ENCODE assay signal across 26 cellular contexts in the genomic region with DNA sequence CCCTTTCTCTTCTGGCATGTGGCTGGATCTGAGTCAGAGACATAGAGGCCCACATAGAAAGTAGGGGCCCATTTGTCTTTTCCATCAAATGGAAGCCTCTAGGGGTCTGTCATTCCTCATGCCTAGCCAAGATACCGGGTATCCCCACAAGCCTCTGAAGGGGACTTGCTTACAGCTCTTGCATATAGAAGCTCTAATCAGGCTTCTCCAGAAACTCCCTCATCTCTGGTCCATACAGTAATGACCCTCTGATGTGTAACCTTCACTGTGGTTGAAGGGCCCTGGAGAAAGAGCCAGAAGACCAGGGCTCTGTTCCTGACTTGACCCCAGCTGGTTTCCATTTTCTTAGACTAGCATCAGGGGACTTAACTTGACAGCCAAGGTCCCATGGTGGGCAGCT.
DNase-seq lines count a peak whose midpoint lies in the region; ATAC-seq, FAIRE-seq and TF ChIP-seq lines count a peak whose summit lies in the region.
"Had no signal": no experiment of that assay in that cellular context is flagged by ENCODE, and none has a peak within 500 bp of the region (broad histone marks: within the 10 kb centered on the region; RNA-seq: fewer than 3 reads in every experiment).

No MANE protein-coding gene starts in this region.

- H3K9me3 ChIP-seq in K562 (replicated peaks; ENCODE audit: control insufficient read depth, insufficient read depth, low read depth, low read length) (no peaks in the 10 kb centered on the region), endodermal cell (ENCODE audit: control insufficient read depth, low read length) (no peaks in the 10 kb centered on the region), osteoblast (ENCODE audit: low read depth, low read length) (no peaks in the 10 kb centered on the region)
- H3K9me3 ChIP-seq: A549; BE2C; BLaER1 treated with 17β-estradiol and CSF1 and Interleukin-3, amounts not matched to agents 10 nM and 100 nM; HAP-1 had no signal

- ATAC-seq in K562: no peak
- ATAC-seq in HG03469 (IDR thresholded peaks at IDR 0.05; ENCODE audit: unreplicated experiment): no peak
- ATAC-seq: A549, GM12878, GM23338 had no signal

- intact Hi-C loops in K562 (cut with micrococcal nuclease): no loop called here

- DNase-seq in K562 (ENCODE audit: extremely low read depth in 1 of 4, low spot score in 3 of 4): no peak
- DNase-seq in endodermal cell: no peak
- DNase-seq in osteoblast (ENCODE audit: insufficient read length, low spot score, missing footprints): peak; percentile 68
- no peak for DNase-seq in H4 (ENCODE audit: low spot score)
- DNase-seq in activated CD4-positive, alpha-beta T cell treated with anti-CD3 and anti-CD28 coated beads for 4 hours: no peak
- DNase-seq: 8988T; ACHN; AML-193; CD4-positive, alpha-beta T cell; CD8-positive, alpha-beta memory T cell; DMS 273 treated with DMSO at 0.1 percent for 48 hours; DMS79; EL; GDM1; HFFc6 had no signal

- no peaks in the 10 kb centered on the region for H3K36me3 Mint-ChIP-seq in endodermal cell (ENCODE audit: low read depth)
- H3K36me3 Mint-ChIP-seq: CD14-positive monocyte had no signal

- H3K36me3 ChIP-seq in K562 (ENCODE audit: control insufficient read depth, insufficient read depth, low read length) (no peaks in the 10 kb centered on the region), endodermal cell (ENCODE audit: control insufficient read depth, insufficient read depth, low read length) (no peaks in the 10 kb centered on the region), osteoblast (ENCODE audit: insufficient read depth, low read length) (no peaks in the 10 kb centered on the region)
- H3K36me3 ChIP-seq: BE2C; BLaER1 treated with 17β-estradiol and CSF1 and Interleukin-3, amounts not matched to agents 10 nM and 100 nM; HAP-1 had no signal

- TF ChIP-seq POLR2A in K562 (conservative IDR thresholded peaks at IDR 0.05): no peak

- no peak overlapping the region for H2AFZ ChIP-seq in K562 (ENCODE audit: low read depth, low read length)
- no peak overlapping the region for H2AFZ ChIP-seq in osteoblast (ENCODE audit: low read length)
- H2AFZ ChIP-seq: GM23338 had no signal

- no peaks in the 10 kb centered on the region for H3K9me3 Mint-ChIP-seq in endodermal cell
- H3K9me3 Mint-ChIP-seq: CD4-positive, alpha-beta T cell; HFFc6 had no signal

- BruUV-seq in K562 (replicated peaks; lab: Mats Ljungman, UMichigan): no TSS peak

- H3K9ac ChIP-seq in K562 (ENCODE audit: insufficient read depth in 1 of 2, low read depth in 2 of 2, low read length in 2 of 2): no peak overlapping the region
- H3K9ac ChIP-seq in endodermal cell (ENCODE audit: extremely low read depth, low read length, poor library complexity, severe bottlenecking): no peak overlapping the region
- H3K9ac ChIP-seq: BLaER1 treated with 17β-estradiol and CSF1 and Interleukin-3, amounts not matched to agents 10 nM and 100 nM had no signal

- no peak overlapping the region for H3K27ac Mint-ChIP-seq in endodermal cell
- H3K27ac Mint-ChIP-seq: CD4-positive, alpha-beta T cell; CD8-positive, alpha-beta memory T cell; GM23338; HFFc6 had no signal

- H3K4me3 Mint-ChIP-seq in endodermal cell: no peak overlapping the region
- H3K4me3 Mint-ChIP-seq: CD14-positive monocyte; CD4-positive, alpha-beta T cell; CD8-positive, alpha-beta memory T cell; GM23338; HFFc6 had no signal

- H3K9me1 ChIP-seq in K562 (ENCODE audit: control insufficient read depth, insufficient read depth, low read length): no peaks in the 10 kb centered on the region

- H3K4me3 ChIP-seq in K562: no peak overlapping the region
- H3K4me3 ChIP-seq in endodermal cell (ENCODE audit: low read length): no peak overlapping the region
- no peak overlapping the region for H3K4me3 ChIP-seq in osteoblast (ENCODE audit: insufficient read depth, low read length)
- H3K4me3 ChIP-seq: A549; BLaER1 treated with 17β-estradiol and CSF1 and Interleukin-3, amounts not matched to agents 10 nM and 100 nM; GM12878; GM23338; HAP-1 had no signal

- H3K27me3 Mint-ChIP-seq in endodermal cell (ENCODE audit: insufficient read depth): peaks cover 6% of the 10 kb centered on the region

- H3K27me3 ChIP-seq in K562 (ENCODE audit: control insufficient read depth in 2 of 2, insufficient read depth in 2 of 2, low read length in 2 of 2): peaks cover 3 to 32% of the 10 kb centered on the region in 2 experiments; a peak in 4 of 5 replicates
- no peaks in the 10 kb centered on the region for H3K27me3 ChIP-seq in endodermal cell (ENCODE audit: control insufficient read depth, insufficient read depth, low read length, poor library complexity, severe bottlenecking)
- H3K27me3 ChIP-seq in osteoblast (ENCODE audit: insufficient read depth, low read length): no peaks in the 10 kb centered on the region
- H3K27me3 ChIP-seq: BE2C; BLaER1 treated with 17β-estradiol and CSF1 and Interleukin-3, amounts not matched to agents 10 nM and 100 nM had no signal

- peaks cover 23% of the 10 kb centered on the region for H3K4me1 Mint-ChIP-seq in endodermal cell
- H3K4me1 Mint-ChIP-seq: CD8-positive, alpha-beta memory T cell had no signal

- H3K4me1 ChIP-seq in K562 (replicated peaks in 1 of 2; ENCODE audit: control insufficient read depth in 2 of 2, insufficient read depth in 2 of 2, low read length in 2 of 2): no peaks in the 10 kb centered on the region
- peaks cover 10% of the 10 kb centered on the region for H3K4me1 ChIP-seq in endodermal cell (ENCODE audit: control insufficient read depth, insufficient read depth, low read length)
- H3K4me1 ChIP-seq in osteoblast (ENCODE audit: insufficient read depth, low read length): no peaks in the 10 kb centered on the region
- H3K4me1 ChIP-seq: A549, HAP-1 had no signal

- in situ Hi-C loops in K562 (cut with MboI): no loop called here

- no peak for TF ChIP-seq RAD21 in K562 (CRISPR knock-in tag; conservative IDR thresholded peaks at IDR 0.05 in 1 of 2, IDR thresholded peaks at IDR 0.05 in 1 of 2)

- no peak for TF ChIP-seq CTCF in K562 (IDR thresholded peaks at IDR 0.05 in 2 of 3, conservative IDR thresholded peaks at IDR 0.05 in 1 of 3; ENCODE audit: insufficient read depth in 2 of 3, low read depth in 1 of 3, low read length in 3 of 3)
- TF ChIP-seq CTCF in endodermal cell (conservative IDR thresholded peaks at IDR 0.05): no peak
- no peak for TF ChIP-seq CTCF in osteoblast (IDR thresholded peaks at IDR 0.05; ENCODE audit: extremely low read depth, low read depth, low read length)

- H3K4me2 ChIP-seq in K562 (ENCODE audit: insufficient read depth, low read length): no peak overlapping the region
- H3K4me2 ChIP-seq in osteoblast (ENCODE audit: insufficient read depth, low read length): no peak overlapping the region
- H3K4me2 ChIP-seq: A549; BLaER1 treated with 17β-estradiol and CSF1 and Interleukin-3, amounts not matched to agents 10 nM and 100 nM; GM23338 had no signal

- H4K20me1 ChIP-seq in K562 (replicated peaks; ENCODE audit: control insufficient read depth, insufficient read depth, low read length) (no peaks in the 10 kb centered on the region; the same call in 1 of the 2 replicates), osteoblast (ENCODE audit: insufficient read depth, low read length) (peaks cover 7% of the 10 kb centered on the region)
- H4K20me1 ChIP-seq: BLaER1 treated with 17β-estradiol and CSF1 and Interleukin-3, amounts not matched to agents 10 nM and 100 nM had no signal

- no peak for FAIRE-seq in K562 (lab: Jason Lieb, UNC)
- FAIRE-seq: A549, D721Med, GM12878, GM19239, H54 had no signal

- TF ChIP-seq EP300 in K562 (IDR thresholded peaks at IDR 0.05; ENCODE audit: low read length): no peak

- no peaks in the 10 kb centered on the region for H3K79me2 ChIP-seq in K562 (ENCODE audit: control insufficient read depth, insufficient read depth, low read length)
- H3K79me2 ChIP-seq in osteoblast (ENCODE audit: insufficient read depth, low read length): no peaks in the 10 kb centered on the region

- POLR2A ChIA-PET in K562 (lab: Yijun Ruan, JAX): interaction anchor here (0.6 to 1.0 kb wide), 2 partner anchors 295 to 465 kb away, joined by 3 read pairs; no protein-coding TSS in a partner anchor

- CTCF ChIA-PET in K562 (lab: Yijun Ruan, JAX; ENCODE audit: low intra/inter-chr PET ratio): no interaction called here

- H3K27ac ChIP-seq in K562 (ENCODE audit: extremely low read depth, low read depth, low read length): no peak overlapping the region
- H3K27ac ChIP-seq in endodermal cell (ENCODE audit: low read depth, low read length): peak overlapping the region; percentile 75
- no peak overlapping the region for H3K27ac ChIP-seq in osteoblast (ENCODE audit: low read depth, low read length)
- H3K27ac ChIP-seq: A549; BLaER1 treated with 17β-estradiol and CSF1 and Interleukin-3, amounts not matched to agents 10 nM and 100 nM had no signal

- WGBS in K562 (ENCODE audit: insufficient coverage, low coverage, missing lambda C conversion rate): 0% methylated on average over 1 of the region's 1 CpG
- WGBS in endodermal cell (ENCODE audit: insufficient coverage in 1 of 2, insufficient read length in 1 of 2), 2 experiments: 95 to 100% methylated on average over 1 of the region's 1 CpG

TF ChIP-seq in K562, 482 proteins besides CTCF, POLR2A, EP300 and RAD21:
- TF ChIP-seq NBN (IDR thresholded peaks at IDR 0.05; ENCODE audit: low read depth): no peak
- TF ChIP-seq NFIC (IDR thresholded peaks at IDR 0.05): 0 out of 2 replicates have a peak, but pooled peaks have one; percentile 24
TF ChIP-seq in K562: peak in this region for 1.
